ENCODE assay signal across 9 cellular contexts in genomic region chr16:89200850-89201466, GRCh38. TPM values are rescaled to one million over a fixed set of nuclear protein-coding genes. Genes with fewer than 3 reads are reported as not detected.
A peak's percentile ranks its signal among the peaks of the same experiment; 100 is the strongest.
DNase-seq lines count a peak whose midpoint lies in the region; ATAC-seq, FAIRE-seq and TF ChIP-seq lines count a peak whose summit lies in the region.
"Had no signal": no experiment of that assay in that cellular context is flagged by ENCODE, and none has a peak within 500 bp of the region (broad histone marks: within the 10 kb centered on the region; RNA-seq: fewer than 3 reads in every experiment).

No MANE protein-coding gene starts in this region.

- TF ChIP-seq EP300 in H1 (IDR thresholded peaks at IDR 0.05; ENCODE audit: borderline replicate concordance in 1 of 2, low read depth in 2 of 2, low read length in 2 of 2): no peak

- peaks cover 18 to 46% (median 34%) of the 10 kb centered on the region in 5 donors for H3K27me3 Mint-ChIP-seq in naive thymus-derived CD4-positive, alpha-beta T cell

- H4K20me1 ChIP-seq in HCT116 (ENCODE audit: insufficient read depth): no peaks in the 10 kb centered on the region
- H4K20me1 ChIP-seq in H1 (replicated peaks in 1 of 2; ENCODE audit: control insufficient read depth in 1 of 2, insufficient read depth in 2 of 2, low read length in 2 of 2): peaks cover 0 to 4% of the 10 kb centered on the region in 2 experiments

- H3K23me2 ChIP-seq in H1 (ENCODE audit: low read depth, low read length): peaks cover 10% of the 10 kb centered on the region; the same call in 1 of the 2 replicates

- no peak overlapping the region; the same call in 1 of the 2 replicates for H4K8ac ChIP-seq in H1 (ENCODE audit: extremely low read depth, insufficient read depth, low read length)

- H3K4ac ChIP-seq in H1 (replicated peaks; ENCODE audit: insufficient read length, low read depth, low read length): no peak overlapping the region

- WGBS in H1 (ENCODE audit: extremely low coverage in 1 of 2, insufficient coverage in 1 of 2, insufficient read length in 1 of 2, insufficient replicate concordance in 2 of 2, low coverage in 1 of 2, low lambda C conversion rate in 2 of 2, missing lambda C conversion rate in 1 of 2), 2 experiments: 2% methylated on average over 23 of the region's 68 CpGs; no CpG with 5 or more reads in 1 of the 2 experiments

- no peak for DNase-seq in AG04450 (ENCODE audit: low read depth, low spot score)
- DNase-seq in HCT116 (ENCODE audit: low read depth, low spot score): no peak
- DNase-seq in H1 (ENCODE audit: low read depth in 1 of 2, low spot score in 2 of 2): no peak
- no peak for DNase-seq in naive thymus-derived CD4-positive, alpha-beta T cell
- no peak for DNase-seq in NCI-H146 treated with DMSO at 0.1 percent for 48 hours (lab: John Stamatoyannopoulos, UW; ENCODE audit: unreplicated experiment)
- DNase-seq in left lobe of liver (ENCODE audit: low spot score): no peak
- no peak for DNase-seq in D341Med (ENCODE audit: low spot score)
- DNase-seq in DMS79 treated with DMSO at 0.1 percent for 48 hours (lab: John Stamatoyannopoulos, UW): no peak

- peaks cover 0 to 7% (median 2%) of the 10 kb centered on the region in 11 donors for H3K9me3 Mint-ChIP-seq in naive thymus-derived CD4-positive, alpha-beta T cell

- H3K27ac ChIP-seq in AG04450 (ENCODE audit: low read depth, low read length) (no peak overlapping the region), HCT116 (ENCODE audit: low read depth, low read length) (peak overlapping the region; percentile 60; the same call in 1 of the 2 replicates), H1 (ENCODE audit: low read depth, low read length) (no peak overlapping the region)
- no peak overlapping the region for H3K27ac ChIP-seq in naive thymus-derived CD4-positive, alpha-beta T cell (ENCODE audit: low read depth, low read length)

- RAD21 ChIA-PET in HCT116 (lab: Charles Lee; ENCODE audit: low non-redundant PET in 1 of 2, low total read pairs in 2 of 2, uncharacterized antibody in 2 of 2, unreplicated experiment in 2 of 2): interaction anchor here (0.7 to 1.5 kb wide), 2 partner anchors 8 to 9 kb away, joined by 3 to 8 read pairs; no protein-coding TSS in a partner anchor

- TF ChIP-seq RAD21 in HCT116 (IDR thresholded peaks at IDR 0.05; ENCODE audit: low read depth) (no peak), H1 (IDR thresholded peaks at IDR 0.05 in 1 of 2, conservative IDR thresholded peaks at IDR 0.05 in 1 of 2; ENCODE audit: low read depth in 2 of 2, low read length in 2 of 2) (no peak)

- H3K4me1 Mint-ChIP-seq in naive thymus-derived CD4-positive, alpha-beta T cell: peaks cover 0 to 22% (median 9%) of the 10 kb centered on the region in 7 donors

- H3K56ac ChIP-seq in H1 (replicated peaks; ENCODE audit: insufficient read length, low read depth, low read length): no peak overlapping the region

- TF ChIP-seq POLR2A in HCT116 (IDR thresholded peaks at IDR 0.05; ENCODE audit: borderline replicate concordance, extremely low read depth, insufficient read depth, insufficient read length): no peak
- TF ChIP-seq POLR2A in H1 (IDR thresholded peaks at IDR 0.05; ENCODE audit: control extremely low read depth in 1 of 2, low read depth in 2 of 2, low read length in 2 of 2): no peak

- H3K4me1 ChIP-seq in HCT116 (ENCODE audit: control insufficient read depth in 1 of 2, insufficient read depth in 2 of 2, low read length in 2 of 2) (peaks cover 5 to 22% of the 10 kb centered on the region in 2 experiments), H1 (replicated peaks in 1 of 4; ENCODE audit: control insufficient read depth in 3 of 4, insufficient read depth in 4 of 4, low read length in 3 of 4) (peaks cover 0 to 12% (median 8%) of the 10 kb centered on the region in 4 experiments; a peak in 5 of 7 replicates)
- peaks cover 0 to 9% of the 10 kb centered on the region in 2 donors for H3K4me1 ChIP-seq in naive thymus-derived CD4-positive, alpha-beta T cell (ENCODE audit: control insufficient read depth in 2 of 2, insufficient read depth in 2 of 2, low read length in 2 of 2)

- peak overlapping the region; percentile 40 to 70 (median 58) for H3K4me3 Mint-ChIP-seq in naive thymus-derived CD4-positive, alpha-beta T cell

- ATAC-seq in HCT116 (peak; percentile 35), left lobe of liver (no peak)
- no peak for ATAC-seq in naive thymus-derived CD4-positive, alpha-beta T cell

- TF ChIP-seq CTCF in AG04450 (IDR thresholded peaks at IDR 0.05; ENCODE audit: low read depth, low read length) (no peak), HCT116 (IDR thresholded peaks at IDR 0.05 in 2 of 3, conservative IDR thresholded peaks at IDR 0.05 in 1 of 3; ENCODE audit: borderline replicate concordance in 1 of 3, insufficient read depth in 1 of 3, low read depth in 2 of 3, low read length in 2 of 3) (no peak), H1 (IDR thresholded peaks at IDR 0.05; ENCODE audit: control extremely low read depth in 1 of 3, insufficient read depth in 1 of 3, low read depth in 1 of 3, low read length in 3 of 3) (no peak)

- peak overlapping the region; percentile 42; the same call in 1 of the 2 replicates for H3K4me3 ChIP-seq in AG04450 (ENCODE audit: low read depth, low read length)
- H3K4me3 ChIP-seq in HCT116 (replicated peaks in 1 of 2; ENCODE audit: low read depth in 1 of 2, low read length in 2 of 2): peak overlapping the region; percentile 53 to 57
- peak overlapping the region; percentile 36 to 67 (median 48) for H3K4me3 ChIP-seq in H1 (ENCODE audit: extremely low read depth in 1 of 4, insufficient read depth in 2 of 4, low read depth in 3 of 4, low read length in 4 of 4)
- H3K4me3 ChIP-seq in naive thymus-derived CD4-positive, alpha-beta T cell (ENCODE audit: low read length): no peak overlapping the region
- H3K4me3 ChIP-seq: mucosa of descending colon had no signal

- intact Hi-C loops in HCT116 (cut with micrococcal nuclease): loop anchor here (2.0 kb wide), 1 partner anchor 30 kb away; the partner anchor contains the start of gene CDH15
- intact Hi-C loops in naive thymus-derived CD4-positive, alpha-beta T cell (cut with micrococcal nuclease): loop anchor here (1.0 to 5.0 kb wide), 7 partner anchors 8 to 84 kb away; partner anchors contain the start of genes CDH15 (in 2 of the 2) and ZNF778 (in 1 of the 2)

- H2BK12ac ChIP-seq in H1 (ENCODE audit: low read depth, low read length): no peak overlapping the region

- CTCF ChIA-PET in AG04450 (lab: Charles Lee) (no interaction called here), HCT116 (lab: Charles Lee) (interaction anchor here (0.9 to 1.4 kb wide), 3 partner anchors 8 to 30 kb away, joined by 3 to 4 read pairs (median 3); partner anchors contain the start of gene CDH15), H1 (lab: Charles Lee; ENCODE audit: partially characterized antibody) (no interaction called here)
- CTCF ChIA-PET in naive thymus-derived CD4-positive, alpha-beta T cell (lab: Charles Lee): no interaction called here

- H3K9ac ChIP-seq in HCT116 (ENCODE audit: low read length) (peak overlapping the region; percentile 60), H1 (replicated peaks in 1 of 4; ENCODE audit: extremely low read depth in 1 of 4, low read depth in 3 of 4, low read length in 3 of 4) (peak overlapping the region in 1 of 4 experiments; percentile 30; a peak in 2 of 7 replicates)

- H2BK20ac ChIP-seq in H1 (ENCODE audit: low read length): no peak overlapping the region

- H2BK120ac ChIP-seq in H1 (replicated peaks; ENCODE audit: low read depth, low read length): no peak overlapping the region

- no peak overlapping the region for H2BK15ac ChIP-seq in H1 (ENCODE audit: low read length)

- POLR2A ChIA-PET in AG04450 (lab: Yijun Ruan, JAX): no interaction called here
- POLR2A ChIA-PET in HCT116 (lab: Charles Lee): interaction anchor here (1.5 kb wide), 1 partner anchor 8 kb away, joined by 11 read pairs; no protein-coding TSS in a partner anchor
- POLR2A ChIA-PET in H1 (lab: Charles Lee; ENCODE audit: partially characterized antibody): interaction anchor here (1.0 to 1.4 kb wide), 5 partner anchors 17 to 394 kb away, joined by 3 to 4 read pairs (median 3); partner anchors contain the start of gene ZNF778
- POLR2A ChIA-PET in naive thymus-derived CD4-positive, alpha-beta T cell (lab: Charles Lee): no interaction called here

- H2AK5ac ChIP-seq in H1 (ENCODE audit: low read depth, low read length): no peak overlapping the region

- no peak overlapping the region for H3K14ac ChIP-seq in H1 (ENCODE audit: insufficient read length)

- H3K36me3 ChIP-seq in HCT116 (ENCODE audit: control insufficient read depth in 1 of 2, insufficient read depth in 2 of 2, low read length in 2 of 2): no peaks in the 10 kb centered on the region
- no peaks in the 10 kb centered on the region for H3K36me3 ChIP-seq in H1 (ENCODE audit: control insufficient read depth in 2 of 4, insufficient read depth in 4 of 4, low read length in 3 of 4)
- H3K36me3 ChIP-seq in naive thymus-derived CD4-positive, alpha-beta T cell (ENCODE audit: control insufficient read depth in 2 of 3, insufficient read depth in 3 of 3, low read length in 3 of 3): no peaks in the 10 kb centered on the region

- peak overlapping the region in 1 of 9 donors; percentile 55 for H3K27ac Mint-ChIP-seq in naive thymus-derived CD4-positive, alpha-beta T cell

- peaks cover 51% of the 10 kb centered on the region for H3K27me3 ChIP-seq in AG04450 (ENCODE audit: control insufficient read depth, insufficient read depth, low read length)
- H3K27me3 ChIP-seq in HCT116 (ENCODE audit: insufficient read depth, low read length): no peaks in the 10 kb centered on the region
- H3K27me3 ChIP-seq in H1 (replicated peaks in 1 of 4; ENCODE audit: control insufficient read depth in 3 of 4, extremely low read depth in 1 of 4, insufficient read depth in 3 of 4, low read length in 3 of 4): peaks cover 11 to 40% (median 30%) of the 10 kb centered on the region in 4 experiments
- H3K27me3 ChIP-seq in naive thymus-derived CD4-positive, alpha-beta T cell (ENCODE audit: control insufficient read depth in 2 of 2, insufficient read depth in 2 of 2, low read length in 2 of 2): peaks cover 0 to 4% of the 10 kb centered on the region in 2 donors

- no peak overlapping the region for H2AFZ ChIP-seq in HCT116 (ENCODE audit: low read depth, low read length, poor library complexity, severe bottlenecking)
- 0 out of 2 replicates have a peak overlapping the region, but pooled peaks have one; percentile 0 for H2AFZ ChIP-seq in H1 (ENCODE audit: low read length)

- H3K79me2 ChIP-seq in HCT116 (ENCODE audit: insufficient read depth, low read length) (no peaks in the 10 kb centered on the region), H1 (ENCODE audit: control insufficient read depth in 1 of 2, insufficient read depth in 2 of 2, low read length in 2 of 2) (no peaks in the 10 kb centered on the region)

- H4K5ac ChIP-seq in H1 (ENCODE audit: insufficient read length, low read depth, low read length): no peak overlapping the region

- no peaks in the 10 kb centered on the region for H3K9me2 ChIP-seq in HCT116 (ENCODE audit: insufficient read depth)

- H3K23ac ChIP-seq in H1 (ENCODE audit: insufficient read length): no peak overlapping the region

- H3K9me3 ChIP-seq in AG04450 (ENCODE audit: control insufficient read depth, insufficient read depth, low read length): peaks cover 11% of the 10 kb centered on the region
- no peaks in the 10 kb centered on the region for H3K9me3 ChIP-seq in HCT116 (ENCODE audit: control insufficient read depth in 1 of 2, insufficient read depth in 1 of 2, low read depth in 1 of 2, low read length in 2 of 2)
- H3K9me3 ChIP-seq in H1 (ENCODE audit: insufficient read depth in 2 of 2, low read depth in 1 of 2, low read length in 1 of 2): no peaks in the 10 kb centered on the region
- no peaks in the 10 kb centered on the region for H3K9me3 ChIP-seq in naive thymus-derived CD4-positive, alpha-beta T cell (ENCODE audit: control insufficient read depth in 2 of 3, low read length in 3 of 3)
- H3K9me3 ChIP-seq: mucosa of descending colon had no signal

- H3K4me2 ChIP-seq in HCT116 (ENCODE audit: low read length) (peak overlapping the region; percentile 75), H1 (ENCODE audit: insufficient read depth in 1 of 2, low read depth in 2 of 2, low read length in 2 of 2) (peak overlapping the region; percentile 80 to 92)

- no peak overlapping the region for H2BK5ac ChIP-seq in H1 (ENCODE audit: low read depth, low read length)

- H3K79me1 ChIP-seq in H1 (ENCODE audit: low read depth, low read length): no peaks in the 10 kb centered on the region

- H3K18ac ChIP-seq in H1 (ENCODE audit: extremely low read depth, low read length): peak overlapping the region; percentile 60; the same call in 1 of the 2 replicates

- no peak for FAIRE-seq in H1 (lab: Jason Lieb, UNC)

- H4K91ac ChIP-seq in H1 (replicated peaks; ENCODE audit: insufficient read length, low read length): peak overlapping the region; percentile 81

- peaks cover 0 to 6% (median 0%) of the 10 kb centered on the region in 5 donors for H3K36me3 Mint-ChIP-seq in naive thymus-derived CD4-positive, alpha-beta T cell

- no TSS peak for BruUV-seq in HCT116 (replicated peaks; lab: Mats Ljungman, UMichigan)

RNA-seq across cellular contexts. Expression of gene SLC22A31, which starts 0.6 kb away (rescaled TPM):
- polyA plus RNA-seq in AG04450 (2011; rRNA removed) (0.25 TPM in 1 of 2 replicates, not detected in the other), H1 (2011; rRNA removed) (7.7 and 7.9 TPM in 2 replicates)
- polyA minus RNA-seq in AG04450 (2011; rRNA and poly(A)+ RNA removed): not detected in 2 replicates
- total RNA-seq in HCT116 (2021; ENCODE audit: unreplicated experiment) (53.7 TPM), left lobe of liver (0.30 TPM)
- 33.6 and 34.3 TPM in 2 replicates for polyA plus RNA-seq in HCT116 (2012)
- 10.6 and 11.1 TPM in 2 replicates for total RNA-seq in H1 (2021; fragmentation: NEBNext Ultra II Directional; extraction: Animal tissue kit (Norgen Biotek cat#: 25700))
- 6.7 TPM for polyA plus RNA-seq in H1 (2011; cell fraction: cytosol; rRNA removed)
- polyA plus RNA-seq in H1 (2011; cell fraction: nucleus; rRNA removed): 50.6 TPM
- 5.9 to 13.0 TPM (median 10.2 TPM) in 4 replicates for polyA plus RNA-seq in H1 (2012, experiment 1 of 2)
- 5.9 TPM for polyA plus RNA-seq in H1 (2012, experiment 2 of 2)
- 7.2 TPM for polyA plus RNA-seq in H1 (2013, experiment 1 of 2)
- 7.0 TPM for polyA plus RNA-seq in H1 (2013, experiment 2 of 2)
- 1.2 and 2.6 TPM in 2 replicates for polyA minus RNA-seq in H1 (2011; rRNA and poly(A)+ RNA removed)
- 3.0 TPM for polyA minus RNA-seq in H1 (2011; cell fraction: cytosol; rRNA and poly(A)+ RNA removed)
- 10.6 TPM for polyA minus RNA-seq in H1 (2011; cell fraction: nucleus; rRNA and poly(A)+ RNA removed)
- total RNA-seq in naive thymus-derived CD4-positive, alpha-beta T cell: 1 to 10 TPM; 1.1 to 4.4 (median 2.8) TPM
- under 1 TPM; 0.33 to 0.55 TPM for polyA plus RNA-seq in naive thymus-derived CD4-positive, alpha-beta T cell

RNA-seq across cellular contexts. Expression of gene ZNF778, which starts 16.5 kb away (rescaled TPM):
- polyA plus RNA-seq in AG04450 (2011; rRNA removed) (11.3 and 13.1 TPM in 2 replicates), H1 (2011; rRNA removed) (8.6 and 9.5 TPM in 2 replicates)
- 11.8 and 22.6 TPM in 2 replicates for polyA minus RNA-seq in AG04450 (2011; rRNA and poly(A)+ RNA removed)
- total RNA-seq in HCT116 (2021; ENCODE audit: unreplicated experiment) (19.5 TPM), left lobe of liver (5.3 TPM)
- 8.8 and 9.6 TPM in 2 replicates for polyA plus RNA-seq in HCT116 (2012)
- total RNA-seq in H1 (2021; fragmentation: NEBNext Ultra II Directional; extraction: Animal tissue kit (Norgen Biotek cat#: 25700)): 19.8 and 21.9 TPM in 2 replicates
- polyA plus RNA-seq in H1 (2011; cell fraction: cytosol; rRNA removed): 8.3 TPM
- polyA plus RNA-seq in H1 (2011; cell fraction: nucleus; rRNA removed): 11.0 TPM
- 8.9 to 11.6 TPM (median 10.6 TPM) in 4 replicates for polyA plus RNA-seq in H1 (2012, experiment 1 of 2)
- 0.62 TPM for polyA plus RNA-seq in H1 (2012, experiment 2 of 2)
- polyA plus RNA-seq in H1 (2013, experiment 1 of 2): 11.3 TPM
- 10.3 TPM for polyA plus RNA-seq in H1 (2013, experiment 2 of 2)
- 30.1 and 31.7 TPM in 2 replicates for polyA minus RNA-seq in H1 (2011; rRNA and poly(A)+ RNA removed)
- polyA minus RNA-seq in H1 (2011; cell fraction: cytosol; rRNA and poly(A)+ RNA removed): 26.0 TPM
- 19.5 TPM for polyA minus RNA-seq in H1 (2011; cell fraction: nucleus; rRNA and poly(A)+ RNA removed)
- 10 to 100 TPM in 2 of 5 experiments, 1 to 10 TPM in 3; 6.0 to 13.5 (median 6.5) TPM for total RNA-seq in naive thymus-derived CD4-positive, alpha-beta T cell
- polyA plus RNA-seq in naive thymus-derived CD4-positive, alpha-beta T cell: 1 to 10 TPM; 4.0 to 6.8 TPM

RNA-seq across cellular contexts. Expression of gene CDH15, which starts 29.4 kb away (rescaled TPM):
- polyA plus RNA-seq in AG04450 (2011; rRNA removed) (0.11 and 0.12 TPM in 2 replicates), H1 (2011; rRNA removed) (0.50 and 0.60 TPM in 2 replicates)
- not detected in 2 replicates for polyA minus RNA-seq in AG04450 (2011; rRNA and poly(A)+ RNA removed)
- total RNA-seq in HCT116 (2021; ENCODE audit: unreplicated experiment) (3.8 TPM), left lobe of liver (4.3 TPM)
- polyA plus RNA-seq in HCT116 (2012): 1.7 and 2.3 TPM in 2 replicates
- total RNA-seq in H1 (2021; fragmentation: NEBNext Ultra II Directional; extraction: Animal tissue kit (Norgen Biotek cat#: 25700)): 0.65 and 0.82 TPM in 2 replicates
- polyA plus RNA-seq in H1 (2011; cell fraction: cytosol; rRNA removed): 0.59 TPM
- 1.0 TPM for polyA plus RNA-seq in H1 (2011; cell fraction: nucleus; rRNA removed)
- 0.33 to 0.53 TPM (median 0.35 TPM) in 4 replicates for polyA plus RNA-seq in H1 (2012, experiment 1 of 2)
- 0.35 TPM for polyA plus RNA-seq in H1 (2012, experiment 2 of 2)
- polyA plus RNA-seq in H1 (2013, experiment 1 of 2): 0.65 TPM
- polyA plus RNA-seq in H1 (2013, experiment 2 of 2): 0.57 TPM
- polyA minus RNA-seq in H1 (2011; rRNA and poly(A)+ RNA removed): 0.07 TPM in 1 of 2 replicates, not detected in the other
- 0.73 TPM for polyA minus RNA-seq in H1 (2011; cell fraction: cytosol; rRNA and poly(A)+ RNA removed)
- polyA minus RNA-seq in H1 (2011; cell fraction: nucleus; rRNA and poly(A)+ RNA removed): 0.60 TPM
- total RNA-seq in naive thymus-derived CD4-positive, alpha-beta T cell: not detected
- not detected for polyA plus RNA-seq in naive thymus-derived CD4-positive, alpha-beta T cell
- total RNA-seq: mucosa of descending colon had no signal

Comparison
In these comparisons a context has a peak if more than half of its experiments do, and no peak if none do; other contexts are left out.
1. POLR2A ChIA-PET loops: an anchor here in HCT116 (1.5 kb wide) and H1 (1.0 to 1.4 kb wide); none called in AG04450 and naive thymus-derived CD4-positive, alpha-beta T cell.